8 cellular contexts compared by ENCODE assay signal in the genomic region with DNA sequence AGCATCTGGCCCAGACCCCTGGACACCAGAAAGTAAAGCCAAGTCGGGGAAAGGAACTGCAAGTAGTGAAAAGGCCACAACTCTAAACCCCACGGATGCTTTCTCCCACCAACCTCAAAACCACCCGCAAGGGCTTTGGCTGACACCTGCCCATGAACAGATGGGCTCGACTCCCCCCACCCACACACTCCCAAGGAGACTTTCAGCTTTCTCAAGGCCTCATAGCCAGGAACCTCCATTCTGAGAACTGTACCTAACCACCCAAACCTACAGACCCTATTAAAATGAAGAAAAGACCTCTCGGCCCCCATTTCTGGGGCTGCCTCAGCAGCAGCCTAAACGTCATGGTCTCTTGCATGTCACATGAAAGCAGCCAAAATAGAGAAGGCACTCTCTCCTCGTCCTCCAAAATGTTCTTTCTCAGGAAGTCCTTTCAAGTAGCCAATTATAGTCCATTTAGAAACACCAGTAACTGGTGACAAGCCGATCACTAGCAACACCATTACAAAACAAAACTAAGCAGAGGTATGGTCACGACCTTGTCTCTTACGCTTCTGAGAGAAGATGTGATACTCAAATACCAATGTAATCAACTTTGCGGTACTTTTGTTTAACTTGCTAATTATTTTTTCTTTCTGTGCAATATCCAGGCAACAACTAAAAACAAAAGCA. TPM values are rescaled to one million over a fixed set of nuclear protein-coding genes. Genes with fewer than 3 reads are reported as not detected.
DNase-seq lines count a peak whose midpoint lies in the region; ATAC-seq, FAIRE-seq and TF ChIP-seq lines count a peak whose summit lies in the region.

No MANE protein-coding gene starts in this region.

- H3K27ac ChIP-seq in cardiac muscle cell = peak overlapping the region; percentile 88

- no peak for TF ChIP-seq POLR2A in GM12891 (IDR thresholded peaks at IDR 0.05; ENCODE audit: low read depth, low read length)

- peak; percentile 86 for FAIRE-seq in GM12891 (lab: Jason Lieb, UNC)

- H3K4me1 ChIP-seq in cardiac muscle cell (ENCODE audit: low read depth) = peaks cover 70% of the 10 kb centered on the region

- DNase-seq in GM12891 (ENCODE audit: insufficient read length, low spot score) = no peak
- peak; percentile 66 for DNase-seq in cardiac muscle cell (ENCODE audit: low read depth in 1 of 2, low spot score in 1 of 2)
- DNase-seq in stimulated activated naive CD8-positive, alpha-beta T cell treated with anti-CD3 and anti-CD28 coated beads, Interleukin-15, amount 100 ng/mL, for 72 hours = peak; percentile 50 to 57
- no peak for DNase-seq in NCI-H187 treated with DMSO at 0.1 percent for 48 hours (lab: John Stamatoyannopoulos, UW)
- DNase-seq in cerebellum (ENCODE audit: low spot score) = no peak

- ATAC-seq in HG02571 (IDR thresholded peaks at IDR 0.05; ENCODE audit: unreplicated experiment) (peak; percentile 17), HG02970 (IDR thresholded peaks at IDR 0.05; ENCODE audit: low FRiP score, unreplicated experiment) (no peak)
- ATAC-seq in stimulated activated naive CD8-positive, alpha-beta T cell treated with anti-CD3 and anti-CD28 coated beads, Interleukin-15, amount 100 ng/mL, for 72 hours = peak; percentile 1

- no peaks in the 10 kb centered on the region for H3K27me3 Mint-ChIP-seq in stimulated activated naive CD8-positive, alpha-beta T cell treated with anti-CD3 and anti-CD28 coated beads, Interleukin-15, amount 100 ng/mL, for 72 hours

- no peaks in the 10 kb centered on the region for H3K9me3 Mint-ChIP-seq in stimulated activated naive CD8-positive, alpha-beta T cell treated with anti-CD3 and anti-CD28 coated beads, Interleukin-15, amount 100 ng/mL, for 72 hours

- no peaks in the 10 kb centered on the region for H3K9me3 ChIP-seq in cardiac muscle cell (ENCODE audit: low read depth)

- peak overlapping the region; percentile 78 to 94 for H3K4me3 Mint-ChIP-seq in stimulated activated naive CD8-positive, alpha-beta T cell treated with anti-CD3 and anti-CD28 coated beads, Interleukin-15, amount 100 ng/mL, for 72 hours

- no peaks in the 10 kb centered on the region for H3K36me3 ChIP-seq in cardiac muscle cell

- no peaks in the 10 kb centered on the region for H3K27me3 ChIP-seq in cardiac muscle cell

- H3K4me3 ChIP-seq in WI38 (ENCODE audit: low read depth, low read length) (peak overlapping the region; percentile 80), cardiac muscle cell (no peak overlapping the region)

- peaks cover 83% of the 10 kb centered on the region for H3K4me1 Mint-ChIP-seq in stimulated activated naive CD8-positive, alpha-beta T cell treated with anti-CD3 and anti-CD28 coated beads, Interleukin-15, amount 100 ng/mL, for 72 hours

- peak overlapping the region in 1 of 2 donors; percentile 70 for H3K27ac Mint-ChIP-seq in stimulated activated naive CD8-positive, alpha-beta T cell treated with anti-CD3 and anti-CD28 coated beads, Interleukin-15, amount 100 ng/mL, for 72 hours

- TF ChIP-seq CTCF in WI38 (IDR thresholded peaks at IDR 0.05; ENCODE audit: low read depth, low read length) (no peak), cardiac muscle cell (IDR thresholded peaks at IDR 0.05; ENCODE audit: low read depth, low read length) (no peak)

TF ChIP-seq in GM12891, 5 proteins besides CTCF, POLR2A, EP300 and RAD21:
- no peak for TF ChIP-seq TAF1 (IDR thresholded peaks at IDR 0.05; ENCODE audit: low read depth, low read length)
- TF ChIP-seq PAX5 (IDR thresholded peaks at IDR 0.05; ENCODE audit: insufficient read depth, low read length, severe bottlenecking) = no peak
- 0 out of 2 replicates have a peak, but pooled peaks have one; percentile 10 for TF ChIP-seq POU2F2 (IDR thresholded peaks at IDR 0.05; ENCODE audit: low read depth, low read length)
- TF ChIP-seq POLR2AphosphoS5 (IDR thresholded peaks at IDR 0.05; ENCODE audit: low read depth, low read length) = no peak
- peak; percentile 66 for TF ChIP-seq SPI1 (IDR thresholded peaks at IDR 0.05; ENCODE audit: low read depth, low read length)

RNA-seq across cellular contexts. Expression of a gene that starts 2.9 kb away (rescaled TPM):
- polyA plus RNA-seq in GM12891 (2012; ENCODE audit: low read depth, missing spikeins) = 35.2 TPM
- 24.8 and 33.6 TPM in 2 replicates for total RNA-seq in cardiac muscle cell
- 22.1 and 30.0 TPM in 2 replicates for polyA plus RNA-seq in cardiac muscle cell
- total RNA-seq in cerebellum = 2.8 TPM

Comparison
In these comparisons a context has a peak if more than half of its experiments do, and no peak if none do; other contexts are left out.
1. DNase-seq: peak in cardiac muscle cell (2 of 2) and stimulated activated naive CD8-positive, alpha-beta T cell treated with anti-CD3 and anti-CD28 coated beads, Interleukin-15, amount 100 ng/mL, for 72 hours (2 of 2); none in GM12891 (single experiment), NCI-H187 treated with DMSO at 0.1 percent for 48 hours (single experiment) and cerebellum (single experiment).